ENCODE assay signal across 3 cellular contexts in the genomic region with DNA sequence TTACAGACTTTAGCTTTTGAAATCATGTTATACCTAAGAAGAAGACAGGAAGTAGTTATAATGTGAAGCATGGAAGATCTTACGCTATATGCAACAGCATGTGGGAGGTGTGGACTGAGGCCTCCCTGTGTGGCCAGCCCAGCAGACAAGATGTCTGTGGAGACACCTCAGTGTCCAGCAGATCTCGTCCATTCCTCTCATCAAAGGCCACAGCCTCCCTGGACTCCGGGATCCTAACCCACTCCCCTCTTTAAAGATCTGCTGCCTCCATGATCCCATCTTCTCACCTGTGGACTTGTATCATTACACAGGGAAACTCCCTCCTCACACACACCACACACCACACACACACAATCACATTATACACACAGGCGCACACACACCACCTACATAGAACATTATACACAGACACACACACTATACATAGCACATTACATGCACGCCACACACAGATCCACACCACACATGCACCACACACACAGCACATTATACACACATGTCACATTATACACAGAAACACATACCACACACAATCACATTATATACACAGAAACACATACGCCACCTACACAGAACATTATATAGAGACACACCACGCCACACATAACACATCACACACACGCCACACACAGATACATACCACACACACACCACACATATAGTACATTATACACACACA.
TF ChIP-seq lines count a peak whose summit lies in the region.

No MANE protein-coding gene starts in this region.

TF ChIP-seq in SK-N-SH, 30 proteins besides CTCF, POLR2A, EP300 and RAD21:
- TF ChIP-seq YY1 (IDR thresholded peaks at IDR 0.05; ENCODE audit: low read depth) (no peak), FOXM1 (IDR thresholded peaks at IDR 0.05; ENCODE audit: low read depth) (no peak)
- TF ChIP-seq, protein P1, sequence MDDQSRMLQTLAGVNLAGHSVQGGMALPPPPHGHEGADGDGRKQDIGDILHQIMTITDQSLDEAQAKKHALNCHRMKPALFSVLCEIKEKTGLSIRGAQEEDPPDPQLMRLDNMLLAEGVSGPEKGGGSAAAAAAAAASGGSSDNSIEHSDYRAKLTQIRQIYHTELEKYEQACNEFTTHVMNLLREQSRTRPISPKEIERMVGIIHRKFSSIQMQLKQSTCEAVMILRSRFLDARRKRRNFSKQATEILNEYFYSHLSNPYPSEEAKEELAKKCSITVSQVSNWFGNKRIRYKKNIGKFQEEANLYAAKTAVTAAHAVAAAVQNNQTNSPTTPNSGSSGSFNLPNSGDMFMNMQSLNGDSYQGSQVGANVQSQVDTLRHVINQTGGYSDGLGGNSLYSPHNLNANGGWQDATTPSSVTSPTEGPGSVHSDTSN (IDR thresholded peaks at IDR 0.05) = no peak
- TF ChIP-seq, protein P2, sequence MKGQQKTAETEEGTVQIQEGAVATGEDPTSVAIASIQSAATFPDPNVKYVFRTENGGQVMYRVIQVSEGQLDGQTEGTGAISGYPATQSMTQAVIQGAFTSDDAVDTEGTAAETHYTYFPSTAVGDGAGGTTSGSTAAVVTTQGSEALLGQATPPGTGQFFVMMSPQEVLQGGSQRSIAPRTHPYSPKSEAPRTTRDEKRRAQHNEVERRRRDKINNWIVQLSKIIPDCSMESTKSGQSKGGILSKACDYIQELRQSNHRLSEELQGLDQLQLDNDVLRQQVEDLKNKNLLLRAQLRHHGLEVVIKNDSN (IDR thresholded peaks at IDR 0.05; ENCODE audit: borderline replicate concordance, low read depth) = no peak
- TF ChIP-seq, protein P3, sequence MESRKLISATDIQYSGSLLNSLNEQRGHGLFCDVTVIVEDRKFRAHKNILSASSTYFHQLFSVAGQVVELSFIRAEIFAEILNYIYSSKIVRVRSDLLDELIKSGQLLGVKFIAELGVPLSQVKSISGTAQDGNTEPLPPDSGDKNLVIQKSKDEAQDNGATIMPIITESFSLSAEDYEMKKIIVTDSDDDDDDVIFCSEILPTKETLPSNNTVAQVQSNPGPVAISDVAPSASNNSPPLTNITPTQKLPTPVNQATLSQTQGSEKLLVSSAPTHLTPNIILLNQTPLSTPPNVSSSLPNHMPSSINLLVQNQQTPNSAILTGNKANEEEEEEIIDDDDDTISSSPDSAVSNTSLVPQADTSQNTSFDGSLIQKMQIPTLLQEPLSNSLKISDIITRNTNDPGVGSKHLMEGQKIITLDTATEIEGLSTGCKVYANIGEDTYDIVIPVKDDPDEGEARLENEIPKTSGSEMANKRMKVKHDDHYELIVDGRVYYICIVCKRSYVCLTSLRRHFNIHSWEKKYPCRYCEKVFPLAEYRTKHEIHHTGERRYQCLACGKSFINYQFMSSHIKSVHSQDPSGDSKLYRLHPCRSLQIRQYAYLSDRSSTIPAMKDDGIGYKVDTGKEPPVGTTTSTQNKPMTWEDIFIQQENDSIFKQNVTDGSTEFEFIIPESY (IDR thresholded peaks at IDR 0.05; ENCODE audit: borderline replicate concordance, low read depth) = no peak

TF ChIP-seq in SK-N-SH treated with all-trans-retinoic acid at 6 μM for 48 hours, 23 proteins besides CTCF, POLR2A, EP300 and RAD21:
- TF ChIP-seq GLIS3 (CRISPR knock-in tag; IDR thresholded peaks at IDR 0.05) = no peak
- no peak for TF ChIP-seq ZFP30 (CRISPR knock-in tag; IDR thresholded peaks at IDR 0.05)
- TF ChIP-seq, protein P4, sequence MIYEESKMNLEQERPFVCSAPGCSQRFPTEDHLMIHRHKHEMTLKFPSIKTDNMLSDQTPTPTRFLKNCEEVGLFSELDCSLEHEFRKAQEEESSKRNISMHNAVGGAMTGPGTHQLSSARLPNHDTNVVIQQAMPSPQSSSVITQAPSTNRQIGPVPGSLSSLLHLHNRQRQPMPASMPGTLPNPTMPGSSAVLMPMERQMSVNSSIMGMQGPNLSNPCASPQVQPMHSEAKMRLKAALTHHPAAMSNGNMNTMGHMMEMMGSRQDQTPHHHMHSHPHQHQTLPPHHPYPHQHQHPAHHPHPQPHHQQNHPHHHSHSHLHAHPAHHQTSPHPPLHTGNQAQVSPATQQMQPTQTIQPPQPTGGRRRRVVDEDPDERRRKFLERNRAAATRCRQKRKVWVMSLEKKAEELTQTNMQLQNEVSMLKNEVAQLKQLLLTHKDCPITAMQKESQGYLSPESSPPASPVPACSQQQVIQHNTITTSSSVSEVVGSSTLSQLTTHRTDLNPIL (CRISPR knock-in tag; IDR thresholded peaks at IDR 0.05; ENCODE audit: low read depth) = no peak
- TF ChIP-seq ISL1 (CRISPR knock-in tag; IDR thresholded peaks at IDR 0.05) = no peak
- TF ChIP-seq ARNTL (CRISPR knock-in tag; IDR thresholded peaks at IDR 0.05; ENCODE audit: borderline replicate concordance, low read depth) = no peak
- TF ChIP-seq ESRRG (CRISPR knock-in tag; IDR thresholded peaks at IDR 0.05) = no peak
- TF ChIP-seq ZNF70 (CRISPR knock-in tag; IDR thresholded peaks at IDR 0.05) = no peak
- no peak for TF ChIP-seq ZFP3 (CRISPR knock-in tag; IDR thresholded peaks at IDR 0.05)
- TF ChIP-seq, protein P5, sequence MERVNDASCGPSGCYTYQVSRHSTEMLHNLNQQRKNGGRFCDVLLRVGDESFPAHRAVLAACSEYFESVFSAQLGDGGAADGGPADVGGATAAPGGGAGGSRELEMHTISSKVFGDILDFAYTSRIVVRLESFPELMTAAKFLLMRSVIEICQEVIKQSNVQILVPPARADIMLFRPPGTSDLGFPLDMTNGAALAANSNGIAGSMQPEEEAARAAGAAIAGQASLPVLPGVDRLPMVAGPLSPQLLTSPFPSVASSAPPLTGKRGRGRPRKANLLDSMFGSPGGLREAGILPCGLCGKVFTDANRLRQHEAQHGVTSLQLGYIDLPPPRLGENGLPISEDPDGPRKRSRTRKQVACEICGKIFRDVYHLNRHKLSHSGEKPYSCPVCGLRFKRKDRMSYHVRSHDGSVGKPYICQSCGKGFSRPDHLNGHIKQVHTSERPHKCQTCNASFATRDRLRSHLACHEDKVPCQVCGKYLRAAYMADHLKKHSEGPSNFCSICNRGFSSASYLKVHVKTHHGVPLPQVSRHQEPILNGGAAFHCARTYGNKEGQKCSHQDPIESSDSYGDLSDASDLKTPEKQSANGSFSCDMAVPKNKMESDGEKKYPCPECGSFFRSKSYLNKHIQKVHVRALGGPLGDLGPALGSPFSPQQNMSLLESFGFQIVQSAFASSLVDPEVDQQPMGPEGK (CRISPR knock-in tag; IDR thresholded peaks at IDR 0.05; ENCODE audit: borderline replicate concordance) = no peak
- no peak for TF ChIP-seq PPARA (CRISPR knock-in tag; IDR thresholded peaks at IDR 0.05; ENCODE audit: borderline replicate concordance)
- no peak for TF ChIP-seq ZNF8 (CRISPR knock-in tag; IDR thresholded peaks at IDR 0.05)
- TF ChIP-seq RARB (CRISPR knock-in tag; IDR thresholded peaks at IDR 0.05) = no peak

TF ChIP-seq in endothelial cell of umbilical vein, 7 proteins besides CTCF, POLR2A, EP300 and RAD21:
- TF ChIP-seq GATA2 (IDR thresholded peaks at IDR 0.05; ENCODE audit: insufficient read depth, insufficient read length, low read depth, low read length) (no peak), POLR2AphosphoS5 (IDR thresholded peaks at IDR 0.05; ENCODE audit: insufficient read depth, low read depth, low read length) (no peak), EZH2 (IDR thresholded peaks at IDR 0.05; ENCODE audit: borderline replicate concordance, low read depth, low read length, severe bottlenecking) (no peak), JUN (IDR thresholded peaks at IDR 0.05; ENCODE audit: borderline replicate concordance, insufficient read depth, insufficient read length, low read depth) (no peak), FOS (IDR thresholded peaks at IDR 0.05; ENCODE audit: borderline replicate concordance, insufficient read depth, low read length) (no peak), MYC (IDR thresholded peaks at IDR 0.05; ENCODE audit: low read depth, low read length) (no peak)
- TF ChIP-seq, protein P6, sequence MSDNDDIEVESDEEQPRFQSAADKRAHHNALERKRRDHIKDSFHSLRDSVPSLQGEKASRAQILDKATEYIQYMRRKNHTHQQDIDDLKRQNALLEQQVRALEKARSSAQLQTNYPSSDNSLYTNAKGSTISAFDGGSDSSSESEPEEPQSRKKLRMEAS (IDR thresholded peaks at IDR 0.05; ENCODE audit: insufficient read depth, insufficient read length) = no peak
